13 cellular contexts compared by ENCODE assay signal in genomic region chr14:102828201-102828600, GRCh38. TPM values are rescaled to one million over a fixed set of nuclear protein-coding genes. Genes with fewer than 3 reads are reported as not detected.
DNase-seq lines count a peak whose midpoint lies in the region; ATAC-seq, FAIRE-seq and TF ChIP-seq lines count a peak whose summit lies in the region.
"Had no signal": no experiment of that assay in that cellular context is flagged by ENCODE, and none has a peak within 500 bp of the region (broad histone marks: within the 10 kb centered on the region; RNA-seq: fewer than 3 reads in every experiment).

No MANE protein-coding gene starts in this region.

- H3K4me1 Mint-ChIP-seq in naive B cell: peaks cover 44 to 77% (median 54%) of the 10 kb centered on the region in 3 donors

- peaks cover 0 to 18% of the 10 kb centered on the region in 2 donors for H3K36me3 Mint-ChIP-seq in naive B cell

- peak; percentile 61; the same call in 1 of the 2 replicates for TF ChIP-seq EP300 in K562 (IDR thresholded peaks at IDR 0.05; ENCODE audit: low read length)

- H3K27me3 ChIP-seq in K562 (ENCODE audit: control insufficient read depth in 2 of 2, insufficient read depth in 2 of 2, low read length in 2 of 2): no peaks in the 10 kb centered on the region

- H3K4me1 ChIP-seq in K562 (replicated peaks in 1 of 2; ENCODE audit: control insufficient read depth in 2 of 2, insufficient read depth in 2 of 2, low read length in 2 of 2): peaks cover 7 to 23% of the 10 kb centered on the region in 2 experiments; a peak in 3 of 5 replicates

- H2AFZ ChIP-seq in K562 (ENCODE audit: low read depth, low read length): peak overlapping the region; percentile 41; the same call in 1 of the 2 replicates

- H3K27me3 Mint-ChIP-seq in naive B cell: no peaks in the 10 kb centered on the region

- intact Hi-C loops in K562 (cut with micrococcal nuclease): no loop called here

- DNase-seq in NCI-H146 (lab: John Stamatoyannopoulos, UW): peak; percentile 43
- DNase-seq in NCI-H146 treated with DMSO at 0.1 percent for 48 hours (lab: John Stamatoyannopoulos, UW; ENCODE audit: unreplicated experiment): no peak
- DNase-seq in GM12892 (ENCODE audit: insufficient read length): no peak
- peak in 2 of 4 experiments; percentile 51 to 68 for DNase-seq in K562 (ENCODE audit: extremely low read depth in 1 of 4, low spot score in 3 of 4)
- no peak for DNase-seq in naive B cell
- no peak for DNase-seq in NOMO-1 treated with DMSO at 0.1 percent for 48 hours (lab: John Stamatoyannopoulos, UW; ENCODE audit: unreplicated experiment)
- no peak for DNase-seq in DMS153 treated with DMSO at 0.1 percent for 48 hours (lab: John Stamatoyannopoulos, UW; ENCODE audit: unreplicated experiment)
- DNase-seq: Kasumi-1, NCI-H510A, substantia nigra, T1000 had no signal

- H3K9ac ChIP-seq in K562 (ENCODE audit: insufficient read depth in 1 of 2, low read depth in 2 of 2, low read length in 2 of 2): peak overlapping the region; percentile 27 to 86; a peak in 3 of 4 replicates

- H3K36me3 ChIP-seq in K562 (ENCODE audit: control insufficient read depth, insufficient read depth, low read length): peaks cover 15% of the 10 kb centered on the region; the same call in 2 of the 3 replicates

- H3K27ac Mint-ChIP-seq in naive B cell: peak overlapping the region in 5 of 6 donors; percentile 21 to 60 (median 28)

- no peaks in the 10 kb centered on the region for H3K9me1 ChIP-seq in K562 (ENCODE audit: control insufficient read depth, insufficient read depth, low read length)

- no peak for TF ChIP-seq CTCF in K562 (IDR thresholded peaks at IDR 0.05 in 2 of 3, conservative IDR thresholded peaks at IDR 0.05 in 1 of 3; ENCODE audit: insufficient read depth in 2 of 3, low read depth in 1 of 3, low read length in 3 of 3)

- peak; percentile 87 for ATAC-seq in K562
- no peak for ATAC-seq in naive B cell (ENCODE audit: low read depth in 2 of 2)
- no peak for ATAC-seq in GM18873 (IDR thresholded peaks at IDR 0.05; ENCODE audit: low FRiP score, unreplicated experiment)

- CTCF ChIA-PET in K562 (lab: Yijun Ruan, JAX; ENCODE audit: low intra/inter-chr PET ratio): no interaction called here

- H3K4me2 ChIP-seq in K562 (ENCODE audit: insufficient read depth, low read length): peak overlapping the region; percentile 59

- H3K27ac ChIP-seq in K562 (ENCODE audit: extremely low read depth, low read depth, low read length): peak overlapping the region; percentile 51; the same call in 1 of the 3 replicates

- TF ChIP-seq RAD21 in K562 (CRISPR knock-in tag; conservative IDR thresholded peaks at IDR 0.05 in 1 of 2, IDR thresholded peaks at IDR 0.05 in 1 of 2): no peak

- peak; percentile 50 for FAIRE-seq in GM12892 (lab: Jason Lieb, UNC)
- FAIRE-seq in K562 (lab: Jason Lieb, UNC): peak; percentile 91
- FAIRE-seq: A204.1 had no signal

- no peaks in the 10 kb centered on the region for H3K9me3 Mint-ChIP-seq in naive B cell

- H3K4me3 Mint-ChIP-seq in naive B cell: peak overlapping the region in 1 of 8 donors; percentile 38

- H3K4me3 ChIP-seq in K562: peak overlapping the region; percentile 17

- peak; percentile 27; the same call in 1 of the 2 replicates for TF ChIP-seq POLR2A in GM12892 (IDR thresholded peaks at IDR 0.05; ENCODE audit: low read depth, low read length)
- TF ChIP-seq POLR2A in K562 (conservative IDR thresholded peaks at IDR 0.05): no peak

- no peaks in the 10 kb centered on the region for H4K20me1 ChIP-seq in K562 (replicated peaks; ENCODE audit: control insufficient read depth, insufficient read depth, low read length)

- no peaks in the 10 kb centered on the region for H3K9me3 ChIP-seq in K562 (replicated peaks; ENCODE audit: control insufficient read depth, insufficient read depth, low read depth, low read length)

- 0% methylated on average over 10 of the region's 10 CpGs for whole genome bisulfite sequencing in K562 (ENCODE audit: insufficient coverage, low coverage, missing lambda C conversion rate)

- BruUV-seq in K562 (replicated peaks; lab: Mats Ljungman, UMichigan): no TSS peak

- in situ Hi-C loops in K562 (cut with MboI): no loop called here

- POLR2A ChIA-PET in K562 (lab: Yijun Ruan, JAX): interaction anchor here (1.6 to 2.0 kb wide), 2 partner anchors 10 to 43 kb away, joined by 4 to 5 read pairs; no protein-coding TSS in a partner anchor

- H3K79me2 ChIP-seq in K562 (ENCODE audit: control insufficient read depth, insufficient read depth, low read length): peaks cover 47% of the 10 kb centered on the region

TF ChIP-seq in K562, 482 proteins besides CTCF, POLR2A, EP300 and RAD21 (continues in another document):
- TF ChIP-seq DPF2 (IDR thresholded peaks at IDR 0.05) (peak; percentile 59; the same call in 1 of the 2 replicates), STAT5A (IDR thresholded peaks at IDR 0.05; ENCODE audit: borderline replicate concordance, low read length) (peak; percentile 56; the same call in 1 of the 2 replicates), HMBOX1 (IDR thresholded peaks at IDR 0.05) (0 out of 2 replicates have a peak, but pooled peaks have one; percentile 50), POLR2AphosphoS5 (IDR thresholded peaks at IDR 0.05; ENCODE audit: control insufficient read depth, insufficient read depth, low read depth, low read length) (peak; percentile 61; the same call in 1 of the 2 replicates), MYNN (IDR thresholded peaks at IDR 0.05) (0 out of 2 replicates have a peak, but pooled peaks have one; percentile 19), MYNN (CRISPR knock-in tag; IDR thresholded peaks at IDR 0.05) (no peak), NFE2 (IDR thresholded peaks at IDR 0.05; ENCODE audit: low read depth) (peak; percentile 36; the same call in 1 of the 2 replicates), HNRNPLL (IDR thresholded peaks at IDR 0.05; ENCODE audit: low read depth, low read length, poor library complexity, severe bottlenecking) (peak; percentile 19), HNRNPK (IDR thresholded peaks at IDR 0.05; ENCODE audit: low read depth, low read length, poor library complexity, severe bottlenecking) (no peak), TAL1 (IDR thresholded peaks at IDR 0.05) (peak; percentile 73), UBTF (IDR thresholded peaks at IDR 0.05; ENCODE audit: borderline replicate concordance in 1 of 2, low read depth in 2 of 2, low read length in 2 of 2) (no peak), CXXC5 (CRISPR knock-in tag; IDR thresholded peaks at IDR 0.05) (0 out of 2 replicates have a peak, but pooled peaks have one; percentile 13), KLF16 (IDR thresholded peaks at IDR 0.05) (peak; percentile 65), CBFA2T2 (conservative IDR thresholded peaks at IDR 0.05) (peak; percentile 76), MTA2 (IDR thresholded peaks at IDR 0.05; ENCODE audit: low read depth) (peak; percentile 22; the same call in 1 of the 2 replicates), TCF3 (CRISPR knock-in tag; IDR thresholded peaks at IDR 0.05) (peak; percentile 84), ZNF830 (CRISPR knock-in tag; IDR thresholded peaks at IDR 0.05) (no peak), NCOR1 (IDR thresholded peaks at IDR 0.05) (peak; percentile 65), RFX5 (IDR thresholded peaks at IDR 0.05; ENCODE audit: low read depth, low read length) (0 out of 2 replicates have a peak, but pooled peaks have one; percentile 46)

RNA-seq across cellular contexts. Expression of gene TRAF3, which starts 51.0 kb away (rescaled TPM):
- 53.6 TPM for polyA plus RNA-seq in GM12892 (2012; ENCODE audit: missing spikeins)
- 42.1 and 44.1 TPM in 2 replicates for total RNA-seq in K562 (2011; cell fraction: chromatin; rRNA removed; ENCODE audit: low replicate concordance)
- 22.5 and 22.8 TPM in 2 replicates for total RNA-seq in K562 (2011; cell fraction: nucleolus; rRNA removed)
- total RNA-seq in K562 (2011; cell fraction: nucleoplasm; rRNA removed): 25.0 and 25.2 TPM in 2 replicates
- total RNA-seq in K562 (2014; rRNA removed): 8.1 and 11.4 TPM in 2 replicates
- total RNA-seq in K562 (2014; rRNA removed; fragmentation: Illumina TruSeq; extraction: Trizol): 9.1 and 9.9 TPM in 2 replicates
- total RNA-seq in K562 (2015; rRNA removed; fragmentation: Illumina TruSeq; extraction: Trizol): 7.4 and 9.9 TPM in 2 replicates
- total RNA-seq in K562 (2021): 20.7 and 21.3 TPM in 2 replicates
- polyA plus RNA-seq in K562 (2011; rRNA removed): 13.6 and 15.3 TPM in 2 replicates
- polyA plus RNA-seq in K562 (2011; cell fraction: cytosol; rRNA removed): 9.6 and 13.1 TPM in 2 replicates
- 14.3 and 18.4 TPM in 2 replicates for polyA plus RNA-seq in K562 (2011; cell fraction: nucleus; rRNA removed)
- 7.7 and 9.8 TPM in 2 replicates for polyA plus RNA-seq in K562 (2012)
- 10.7 and 11.5 TPM in 2 replicates for polyA plus RNA-seq in K562 (2014; fragmentation: Illumina TruSeq; extraction: Trizol)
- under 1 TPM; 0.52 to 0.57 TPM for polyA plus RNA-seq in K562 (2014; fragmentation: Nextera tagmentation; extraction: Ambion mirVana)
- polyA plus RNA-seq in K562 (2014; rRNA removed): 12.1 and 15.3 TPM in 2 replicates
- 40.9 and 41.5 TPM in 2 replicates for polyA minus RNA-seq in K562 (2011; rRNA and poly(A)+ RNA removed)
- polyA minus RNA-seq in K562 (2011; cell fraction: cytosol; rRNA and poly(A)+ RNA removed): 12.6 and 14.8 TPM in 2 replicates
- polyA minus RNA-seq in K562 (2011; cell fraction: nucleus; rRNA and poly(A)+ RNA removed): 6.6 and 12.8 TPM in 2 replicates
- 10 to 100 TPM; 22.2 to 36.7 (median 27.0) TPM for polyA plus RNA-seq in naive B cell (ENCODE audit: low read depth in 6 of 6)
